ENCODE assay signal across 23 cellular contexts in the genomic region with DNA sequence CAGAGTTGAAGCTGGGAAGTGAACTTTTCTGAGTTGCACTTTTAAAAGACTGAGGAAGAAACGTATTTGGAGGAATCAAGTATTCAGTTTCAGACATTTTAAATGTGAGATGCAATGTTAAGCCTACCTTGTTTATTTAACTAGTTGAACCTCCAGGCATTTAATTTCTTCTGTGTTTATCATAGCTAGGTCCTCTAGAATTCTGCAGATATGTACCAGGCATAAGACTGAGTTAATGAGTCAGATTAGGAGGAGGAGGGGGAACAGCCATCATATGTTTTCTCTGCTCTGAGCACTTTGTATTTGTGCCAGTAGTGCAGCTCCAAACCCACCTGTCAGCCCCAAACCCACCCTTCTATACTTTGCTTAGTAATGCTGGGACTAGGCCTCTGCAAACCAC.
"Had no signal": no experiment of that assay in that cellular context is flagged by ENCODE, and none has a peak within 500 bp of the region (broad histone marks: within the 10 kb centered on the region; RNA-seq: fewer than 3 reads in every experiment).

No MANE protein-coding gene starts in this region.

- H3K9me3 Mint-ChIP-seq: endodermal cell; nephron; stimulated activated memory B cell treated with anti-CD40 and anti-IgM and Interleukin-4, amounts not matched to agents 10 μg/mL and 1 μg/mL and 100 μg/mL, for 72 hours had no signal

- H3K27me3 Mint-ChIP-seq: stimulated activated memory B cell treated with anti-CD40 and anti-IgM and Interleukin-4, amounts not matched to agents 10 μg/mL and 1 μg/mL and 100 μg/mL, for 72 hours had no signal

- H3K9me3 ChIP-seq: heart left ventricle, neutrophil, spleen, stomach, thoracic aorta, transverse colon had no signal

- H3K27ac ChIP-seq: coronary artery, heart left ventricle, neutrophil, spleen, stomach, thoracic aorta, transverse colon had no signal

- H3K4me3 Mint-ChIP-seq: endodermal cell; naive B cell; nephron; stimulated activated memory B cell treated with anti-CD40 and anti-IgM and Interleukin-4, amounts not matched to agents 10 μg/mL and 1 μg/mL and 100 μg/mL, for 72 hours had no signal

- DNase-seq: effector CD4-positive, alpha-beta T cell; endodermal cell; heart left ventricle; hippocampal formation; kidney glomerular epithelial cell; naive B cell; posterior cingulate gyrus; spleen; stimulated activated CD4-positive, alpha-beta T cell treated with anti-CD3 and anti-CD28 coated beads, Interleukin-15, amount 100 ng/mL, for 24 hours; stimulated activated CD4-positive, alpha-beta T cell treated with anti-CD3 and anti-CD28 coated beads, Interleukin-1b, Interleukin-23, amount 100 ng/mL, for 48 hours; stimulated activated CD4-positive, alpha-beta T cell treated with anti-CD3 and anti-CD28 coated beads, Interleukin-4, amount 100 ng/mL, for 24 hours; stomach; substantia nigra; transverse colon had no signal

- H3K36me3 ChIP-seq: heart left ventricle, neutrophil, spleen, stomach, thoracic aorta, transverse colon had no signal

- H3K36me3 Mint-ChIP-seq: naive B cell; stimulated activated memory B cell treated with anti-CD40 and anti-IgM and Interleukin-4, amounts not matched to agents 10 μg/mL and 1 μg/mL and 100 μg/mL, for 72 hours had no signal

- H3K4me3 ChIP-seq: coronary artery, heart left ventricle, spleen, stomach, thoracic aorta, transverse colon had no signal

- H3K27me3 ChIP-seq: heart left ventricle, spleen, stomach, transverse colon had no signal

- ATAC-seq: esophagus mucosa; heart left ventricle; sciatic nerve; stimulated activated memory B cell treated with anti-CD40 and anti-IgM and Interleukin-4, amounts not matched to agents 10 μg/mL and 1 μg/mL and 100 μg/mL, for 72 hours had no signal

- FAIRE-seq: frontal cortex, islet of Langerhans had no signal

- H3K4me1 ChIP-seq: spleen, stomach, transverse colon had no signal

- H3K4me1 Mint-ChIP-seq: naive B cell; nephron; stimulated activated memory B cell treated with anti-CD40 and anti-IgM and Interleukin-4, amounts not matched to agents 10 μg/mL and 1 μg/mL and 100 μg/mL, for 72 hours had no signal
